In the genomic region with DNA sequence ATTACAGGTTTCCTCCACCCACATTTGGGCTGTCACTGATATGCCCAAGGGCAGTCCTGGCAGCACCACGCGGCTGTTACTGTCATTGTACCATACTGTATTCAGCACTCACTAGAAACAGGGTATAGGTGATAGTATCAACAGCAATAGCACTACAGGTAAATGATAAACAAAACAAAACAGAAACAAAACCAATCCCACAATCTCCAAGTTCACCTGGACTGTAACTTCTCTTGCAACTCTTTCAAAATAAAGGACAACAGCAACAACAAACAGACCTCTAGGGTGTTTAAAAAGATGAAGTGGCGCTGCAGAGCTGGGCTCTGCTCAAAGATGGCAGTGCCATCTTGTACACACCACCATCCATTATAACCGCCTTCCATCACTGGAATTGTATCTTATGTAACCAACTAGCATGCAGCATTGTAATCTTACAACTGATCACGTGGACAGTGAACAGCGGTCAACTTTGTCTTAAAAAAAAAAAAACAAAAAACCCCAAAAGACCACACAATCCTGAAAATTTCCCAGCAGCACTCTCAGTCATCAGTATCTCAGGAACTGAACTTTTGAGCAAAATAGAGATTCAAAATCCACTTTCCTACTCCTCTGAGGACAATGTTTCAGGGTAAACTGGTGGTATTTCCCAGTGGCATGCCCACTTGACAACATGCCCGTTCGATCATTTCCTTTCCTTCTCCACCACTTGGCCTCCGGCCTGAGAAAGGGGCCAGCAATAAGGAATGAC, we compare ENCODE assay signal across 8 cellular contexts. TPM values are rescaled to one million over a fixed set of nuclear protein-coding genes. Genes with fewer than 3 reads are reported as not detected.
DNase-seq lines count a peak whose midpoint lies in the region; ATAC-seq and TF ChIP-seq lines count a peak whose summit lies in the region.

No MANE protein-coding gene starts in this region.

- DNase-seq in AG10803 (ENCODE audit: low read depth) (peak; percentile 70), HCT116 (ENCODE audit: low read depth, low spot score) (no peak), PC-9 (peak; percentile 33 to 63), spleen (peak; percentile 86), HuH-7 (ENCODE audit: low spot score) (no peak)

- intact Hi-C loops in HCT116 (cut with micrococcal nuclease), result no loop called here
- intact Hi-C loops in PC-9 (cut with micrococcal nuclease; ENCODE audit: unreplicated experiment), result loop anchor here (5.0 to 10.0 kb wide), 2 partner anchors 306 to 491 kb away; no protein-coding TSS in a partner anchor
- intact Hi-C loops in spleen (cut with DNase I; ENCODE audit: low total_unique reads), result no loop called here

- H2AFZ ChIP-seq in HCT116 (ENCODE audit: low read depth, low read length, poor library complexity, severe bottlenecking) (no peak overlapping the region), PC-9 (no peak overlapping the region)

- CTCF ChIA-PET in HCT116 (lab: Charles Lee), result no interaction called here
- CTCF ChIA-PET in PC-9 (lab: Charles Lee), result interaction anchor here (0.6 to 1.5 kb wide), 3 partner anchors 111 to 494 kb away, joined by 3 to 9 read pairs (median 4); no protein-coding TSS in a partner anchor

- H3K4me3 ChIP-seq in AG10803 (ENCODE audit: low read length) (peak overlapping the region; percentile 63), HCT116 (replicated peaks in 1 of 2; ENCODE audit: low read depth in 1 of 2, low read length in 2 of 2) (no peak overlapping the region), PC-9 (peak overlapping the region; percentile 81), iPS-20b (ENCODE audit: low read length) (peak overlapping the region; percentile 87), spleen (peak overlapping the region; percentile 34 to 89 (median 66))

- H3K4me1 ChIP-seq in HCT116 (ENCODE audit: control insufficient read depth in 1 of 2, insufficient read depth in 2 of 2, low read length in 2 of 2) (peaks cover 67 to 84% of the 10 kb centered on the region in 2 experiments), PC-9 (replicated peaks; ENCODE audit: insufficient read depth) (peaks cover 30% of the 10 kb centered on the region), iPS-20b (ENCODE audit: insufficient read depth, low read length) (peaks cover 52% of the 10 kb centered on the region), spleen (peaks cover 47 to 80% (median 72%) of the 10 kb centered on the region in 6 donors)

- TF ChIP-seq CTCF in AG10803 (conservative IDR thresholded peaks at IDR 0.05; ENCODE audit: low read length) (peak; percentile 20; the same call in 1 of the 2 replicates), HCT116 (IDR thresholded peaks at IDR 0.05 in 2 of 3, conservative IDR thresholded peaks at IDR 0.05 in 1 of 3; ENCODE audit: borderline replicate concordance in 1 of 3, insufficient read depth in 1 of 3, low read depth in 2 of 3, low read length in 2 of 3) (no peak), PC-9 (conservative IDR thresholded peaks at IDR 0.05) (no peak), spleen (IDR thresholded peaks at IDR 0.05 in 8 of 11, conservative IDR thresholded peaks at IDR 0.05 in 3 of 11) (peak in 2 of 11 experiments; percentile 13 to 34)

- H3K36me3 ChIP-seq in HCT116 (ENCODE audit: control insufficient read depth in 1 of 2, insufficient read depth in 2 of 2, low read length in 2 of 2) (peaks cover 0 to 10% of the 10 kb centered on the region in 2 experiments; a peak in 1 of 4 replicates), PC-9 (ENCODE audit: low read depth) (peaks cover 59% of the 10 kb centered on the region), iPS-20b (ENCODE audit: insufficient read depth, low read depth, low read length) (peaks cover 48% of the 10 kb centered on the region), spleen (peaks cover 0 to 56% (median 9%) of the 10 kb centered on the region in 6 donors)

- H3K9me2 ChIP-seq in HCT116 (ENCODE audit: insufficient read depth) (no peaks in the 10 kb centered on the region), PC-9 (ENCODE audit: insufficient read depth) (no peaks in the 10 kb centered on the region)

- BruUV-seq in HCT116 (replicated peaks; lab: Mats Ljungman, UMichigan) (no TSS peak), PC-9 (replicated peaks; lab: Mats Ljungman, UMichigan) (no TSS peak)

- 0 out of 2 replicates have a peak overlapping the region, but pooled peaks have one; percentile 0 for H3K9ac ChIP-seq in HCT116 (ENCODE audit: low read length)
- H3K9ac ChIP-seq in iPS-20b (ENCODE audit: low read depth, low read length), result peak overlapping the region; percentile 86; the same call in 1 of the 2 replicates

- no peak for ATAC-seq in HCT116
- no peak for ATAC-seq in HG03565 (IDR thresholded peaks at IDR 0.05; ENCODE audit: unreplicated experiment)

- peaks cover 64% of the 10 kb centered on the region for H3K79me2 ChIP-seq in HCT116 (ENCODE audit: insufficient read depth, low read length)
- H3K79me2 ChIP-seq in PC-9 (ENCODE audit: low read depth), result peaks cover 76% of the 10 kb centered on the region

- no peak for TF ChIP-seq POLR2A in HCT116 (IDR thresholded peaks at IDR 0.05; ENCODE audit: borderline replicate concordance, extremely low read depth, insufficient read depth, insufficient read length)
- TF ChIP-seq POLR2A in spleen (IDR thresholded peaks at IDR 0.05), result no peak

- RAD21 ChIA-PET in HCT116 (lab: Charles Lee; ENCODE audit: low non-redundant PET in 1 of 2, low total read pairs in 2 of 2, uncharacterized antibody in 2 of 2, unreplicated experiment in 2 of 2), result no interaction called here

- peaks cover 74% of the 10 kb centered on the region for H3F3A ChIP-seq in PC-9 (ENCODE audit: insufficient read depth, low read depth)

- H3K4me2 ChIP-seq in HCT116 (ENCODE audit: low read length) (peak overlapping the region; percentile 60), PC-9 (peak overlapping the region; percentile 99)

- no peak for TF ChIP-seq RAD21 in HCT116 (IDR thresholded peaks at IDR 0.05; ENCODE audit: low read depth)

- H4K20me1 ChIP-seq in HCT116 (ENCODE audit: insufficient read depth) (peaks cover 8% of the 10 kb centered on the region; the same call in 1 of the 2 replicates), PC-9 (ENCODE audit: insufficient read depth) (peaks cover 31% of the 10 kb centered on the region)

- H3K27ac ChIP-seq in HCT116 (ENCODE audit: low read depth, low read length) (no peak overlapping the region), PC-9 (peak overlapping the region; percentile 99), angular gyrus (ENCODE audit: low read depth, low read length) (peak overlapping the region; percentile 95), iPS-20b (ENCODE audit: low read length) (no peak overlapping the region), spleen (peak overlapping the region; percentile 97 to 100 (median 100))

- H3K27me3 ChIP-seq in HCT116 (ENCODE audit: insufficient read depth, low read length), result no peaks in the 10 kb centered on the region
- H3K27me3 ChIP-seq in PC-9 (ENCODE audit: insufficient read depth, low read depth), result no peaks in the 10 kb centered on the region
- no peaks in the 10 kb centered on the region for H3K27me3 ChIP-seq in iPS-20b (ENCODE audit: insufficient read depth, low read length)
- no peaks in the 10 kb centered on the region for H3K27me3 ChIP-seq in spleen (replicated peaks in 1 of 7)

- POLR2A ChIA-PET in HCT116 (lab: Charles Lee) (no interaction called here), PC-9 (lab: Charles Lee; ENCODE audit: unreplicated experiment) (interaction anchor here (0.6 kb wide), 2 partner anchors 38 to 345 kb away, joined by 5 read pairs; no protein-coding TSS in a partner anchor)

- H3K9me3 ChIP-seq in HCT116 (ENCODE audit: control insufficient read depth in 1 of 2, insufficient read depth in 1 of 2, low read depth in 1 of 2, low read length in 2 of 2) (no peaks in the 10 kb centered on the region), PC-9 (ENCODE audit: insufficient read depth, low read depth) (no peaks in the 10 kb centered on the region), iPS-20b (ENCODE audit: insufficient read depth, low read depth, low read length) (no peaks in the 10 kb centered on the region), spleen (no peaks in the 10 kb centered on the region)

- 2 to 4% (median 3%) methylated on average over 9 of the region's 9 CpGs for WGBS in spleen, 5 donors

TF ChIP-seq in HCT116, 20 proteins besides CTCF, POLR2A, EP300 and RAD21:
- TF ChIP-seq JUND (IDR thresholded peaks at IDR 0.05) (no peak), FOSL1 (IDR thresholded peaks at IDR 0.05; ENCODE audit: low read depth) (no peak), POLR2AphosphoS5 (IDR thresholded peaks at IDR 0.05; ENCODE audit: low read depth, low read length) (peak; percentile 16; the same call in 1 of the 2 replicates), CBX3 (IDR thresholded peaks at IDR 0.05; ENCODE audit: low read depth) (no peak)

RNA-seq across cellular contexts. Expression of a gene that starts 3.8 kb away (rescaled TPM):
- 61.3 TPM for total RNA-seq in HCT116 (2021; ENCODE audit: unreplicated experiment)
- polyA plus RNA-seq in HCT116 (2012), result 105 and 134 TPM in 2 replicates
- total RNA-seq in PC-9 (2021), result 80.7 and 122 TPM in 2 replicates
- 100 to 1,000 TPM in 1 of 7 donors, 10 to 100 TPM in 6; 57.2 to 109 (median 63.5) TPM for total RNA-seq in spleen
- 10 to 100 TPM; 39.1 to 55.5 (median 48.8) TPM for polyA plus RNA-seq in spleen

Comparison
In these comparisons a context has a peak if more than half of its experiments do, and no peak if none do; other contexts are left out.
1. DNase-seq: peak in AG10803 (single experiment), PC-9 (2 of 2) and spleen (single experiment); none in HCT116 (single experiment) and HuH-7 (single experiment).
2. H3K4me3 ChIP-seq: peak in AG10803 (single experiment), PC-9 (single experiment), iPS-20b (single experiment) and spleen (8 of 8); none in HCT116 (0 of 2).
3. H3K27ac ChIP-seq: peak in PC-9 (single experiment), angular gyrus (single experiment) and spleen (8 of 8); none in HCT116 (single experiment) and iPS-20b (single experiment).